ENCODE assay signal across 12 cellular contexts in the genomic region with DNA sequence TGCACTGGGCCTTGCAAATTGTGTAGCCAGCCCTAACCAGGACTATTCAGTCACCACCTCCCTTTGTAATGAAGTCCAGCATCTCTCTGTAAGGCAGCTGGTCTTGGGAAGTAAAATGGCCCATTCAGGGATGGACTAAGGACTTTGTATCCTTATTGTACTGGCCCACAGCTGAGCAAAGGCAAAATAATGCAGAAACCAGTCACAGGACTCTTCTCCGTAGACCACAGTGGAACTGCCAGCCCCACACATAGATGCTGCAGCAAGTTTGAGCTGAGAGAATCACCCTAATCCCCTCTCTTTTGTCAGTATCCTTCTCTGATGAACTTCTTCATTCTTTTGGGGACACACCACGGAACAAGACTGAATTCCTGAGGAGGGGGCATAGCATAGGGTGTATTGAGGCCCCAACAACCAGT.
"Had no signal": no experiment of that assay in that cellular context is flagged by ENCODE, and none has a peak within 500 bp of the region (broad histone marks: within the 10 kb centered on the region; RNA-seq: fewer than 3 reads in every experiment).

No MANE protein-coding gene starts in this region.

- H3K27me3 Mint-ChIP-seq: central memory CD8-positive, alpha-beta T cell; type B pancreatic cell had no signal

- H3K36me3 Mint-ChIP-seq: memory B cell had no signal

- H3K4me3 ChIP-seq: left lung, pancreas had no signal

- DNase-seq: activated CD4-positive, alpha-beta memory T cell treated with anti-CD3 and anti-CD28 coated beads, Interleukin-2, amount 10 ng/mL, durations not matched to agents 7 days and 5 days; activated CD8-positive, alpha-beta memory T cell treated with anti-CD3 and anti-CD28 coated beads, Interleukin-2, amount 50 U/mL, for 4 hours; left lung; pancreas; retina; stimulated activated CD4-positive, alpha-beta T cell treated with anti-CD3 and anti-CD28 coated beads, Interleukin-15, amount 100 ng/mL, for 24 hours; stimulated activated CD4-positive, alpha-beta T cell treated with anti-CD3 and anti-CD28 coated beads, Interleukin-4, amount 100 ng/mL, for 4 hours; T-helper 9 cell had no signal

- H3K4me1 Mint-ChIP-seq: central memory CD8-positive, alpha-beta T cell had no signal

- H3K9me3 Mint-ChIP-seq: activated CD4-positive, alpha-beta memory T cell treated with anti-CD3 and anti-CD28 coated beads, Interleukin-2, amount 10 ng/mL, durations not matched to agents 7 days and 5 days; central memory CD8-positive, alpha-beta T cell; memory B cell had no signal

- ATAC-seq: left lung, pancreas had no signal

- H3K4me3 Mint-ChIP-seq: activated CD4-positive, alpha-beta memory T cell treated with anti-CD3 and anti-CD28 coated beads, Interleukin-2, amount 10 ng/mL, durations not matched to agents 7 days and 5 days; central memory CD8-positive, alpha-beta T cell; memory B cell; nephron; type B pancreatic cell had no signal

- H3K27ac ChIP-seq: left lung, pancreas had no signal

- H3K27me3 ChIP-seq: left lung, pancreas had no signal

- H3K27ac Mint-ChIP-seq: activated CD4-positive, alpha-beta memory T cell treated with anti-CD3 and anti-CD28 coated beads, Interleukin-2, amount 10 ng/mL, durations not matched to agents 7 days and 5 days; memory B cell; nephron had no signal
